9 cellular contexts compared by ENCODE assay signal in genomic region chr4:108072300-108072699, GRCh38.
DNase-seq lines count a peak whose midpoint lies in the region; ATAC-seq and TF ChIP-seq lines count a peak whose summit lies in the region.
"Had no signal": no experiment of that assay in that cellular context is flagged by ENCODE, and none has a peak within 500 bp of the region (broad histone marks: within the 10 kb centered on the region; RNA-seq: fewer than 3 reads in every experiment).

No MANE protein-coding gene starts in this region.

- H3K4me1 Mint-ChIP-seq in central memory CD8-positive, alpha-beta T cell = peaks cover 13% of the 10 kb centered on the region

- no peaks in the 10 kb centered on the region for H3K9me3 Mint-ChIP-seq in central memory CD8-positive, alpha-beta T cell

- DNase-seq in stimulated activated CD4-positive, alpha-beta T cell treated with anti-CD3 and anti-CD28 coated beads, Interleukin-15, amount 100 ng/mL, for 24 hours = peak; percentile 52
- no peak for DNase-seq in stimulated activated CD4-positive, alpha-beta T cell treated with anti-CD3 and anti-CD28 coated beads, Interleukin-12 subunit alpha, Interleukin-12 subunit beta, amount 100 ng/mL, for 4 hours
- peak in 3 of 5 experiments; percentile 50 to 69 (median 59) for DNase-seq in T-helper 2 cell
- peak in 1 of 2 donors; percentile 34 for DNase-seq in central memory CD8-positive, alpha-beta T cell (ENCODE audit: low spot score in 2 of 2)
- no peak for DNase-seq in vagina (ENCODE audit: extremely low spot score in 2 of 2)
- DNase-seq in hippocampal formation (lab: John Stamatoyannopoulos, UW) = no peak

- TF ChIP-seq CTCF in vagina (IDR thresholded peaks at IDR 0.05) = no peak

- intact Hi-C loops in vagina (cut with DNase I) = no loop called here

- TF ChIP-seq POLR2A in vagina (IDR thresholded peaks at IDR 0.05) = no peak

- H3K9me3 ChIP-seq in vagina = no peaks in the 10 kb centered on the region
- H3K9me3 ChIP-seq: thoracic aorta had no signal

- peaks cover 31% of the 10 kb centered on the region for H3K36me3 Mint-ChIP-seq in central memory CD8-positive, alpha-beta T cell (ENCODE audit: insufficient read depth)

- H3K27ac ChIP-seq in vagina = no peak overlapping the region
- H3K27ac ChIP-seq: thoracic aorta had no signal

- peak overlapping the region; percentile 33 for H3K27ac Mint-ChIP-seq in central memory CD8-positive, alpha-beta T cell (ENCODE audit: low read depth)

- no peaks in the 10 kb centered on the region for H3K4me1 ChIP-seq in vagina

- no peak overlapping the region for H3K4me3 ChIP-seq in vagina
- H3K4me3 ChIP-seq: thoracic aorta had no signal

- ATAC-seq in central memory CD8-positive, alpha-beta T cell (replicated peaks; ENCODE audit: extremely low read depth, poor library complexity, severe bottlenecking) = peak; percentile 78
- no peak for ATAC-seq in HG03460 (IDR thresholded peaks at IDR 0.05; ENCODE audit: unreplicated experiment)
- no peak for ATAC-seq in HG02884 (IDR thresholded peaks at IDR 0.05; ENCODE audit: unreplicated experiment)

- peak overlapping the region; percentile 1 for H3K4me3 Mint-ChIP-seq in central memory CD8-positive, alpha-beta T cell

- H3K27me3 Mint-ChIP-seq in central memory CD8-positive, alpha-beta T cell = peaks cover 21% of the 10 kb centered on the region

- no peaks in the 10 kb centered on the region for H3K27me3 ChIP-seq in vagina

- no peaks in the 10 kb centered on the region for H3K36me3 ChIP-seq in vagina
- H3K36me3 ChIP-seq: thoracic aorta had no signal

Comparison
In these comparisons a context has a peak if more than half of its experiments do, and no peak if none do; other contexts are left out.
1. DNase-seq: peak in stimulated activated CD4-positive, alpha-beta T cell treated with anti-CD3 and anti-CD28 coated beads, Interleukin-15, amount 100 ng/mL, for 24 hours (single experiment) and T-helper 2 cell (3 of 5); none in stimulated activated CD4-positive, alpha-beta T cell treated with anti-CD3 and anti-CD28 coated beads, Interleukin-12 subunit alpha, Interleukin-12 subunit beta, amount 100 ng/mL, for 4 hours (single experiment), vagina (0 of 2) and hippocampal formation (0 of 2).